17 cellular contexts compared by ENCODE assay signal in the genomic region with DNA sequence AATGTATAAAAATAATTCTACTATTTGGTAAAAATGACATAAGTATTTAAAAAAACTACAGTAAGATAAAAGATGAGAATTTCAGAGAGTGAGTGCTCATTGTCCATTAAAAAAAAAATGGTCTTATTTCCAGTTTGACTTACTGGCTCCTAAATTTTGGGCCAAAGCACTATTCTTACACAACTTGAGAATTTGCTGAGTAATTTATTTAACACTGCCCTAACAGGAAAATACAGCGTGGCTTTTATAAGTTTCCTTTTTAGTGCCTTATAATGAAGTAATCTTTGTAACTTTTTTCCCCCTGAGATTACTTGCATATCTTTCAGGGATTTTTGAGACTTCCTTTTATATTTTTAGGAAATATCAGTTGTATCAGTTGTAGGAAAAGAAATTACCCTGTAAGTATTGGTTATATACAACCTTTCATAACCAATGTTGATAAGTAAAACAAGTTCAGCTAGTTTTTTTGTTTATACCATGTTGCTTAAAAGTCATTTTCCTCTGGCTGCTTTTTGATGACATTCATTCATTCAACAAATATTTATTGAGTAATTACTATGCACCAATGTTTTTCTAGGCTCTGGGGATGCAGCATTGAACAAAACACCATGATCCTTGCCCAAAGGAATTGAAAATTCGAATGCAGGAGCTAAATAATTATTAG.
DNase-seq lines count a peak whose midpoint lies in the region; ATAC-seq and TF ChIP-seq lines count a peak whose summit lies in the region.
"Had no signal": no experiment of that assay in that cellular context is flagged by ENCODE, and none has a peak within 500 bp of the region (broad histone marks: within the 10 kb centered on the region; RNA-seq: fewer than 3 reads in every experiment).

No MANE protein-coding gene starts in this region.

- H3K4me3 ChIP-seq in breast epithelium: no peak overlapping the region
- no peak overlapping the region for H3K4me3 ChIP-seq in body of pancreas
- H3K4me3 ChIP-seq in A673 (ENCODE audit: low read depth, low read length, poor library complexity, severe bottlenecking): no peak overlapping the region

- POLR2A ChIA-PET in MCF 10A (lab: Yijun Ruan, JAX): interaction anchor here (0.7 to 5.3 kb wide), 5 partner anchors 10 to 49 kb away, joined by 3 to 32 read pairs (median 3); no protein-coding TSS in a partner anchor
- POLR2A ChIA-PET in A673 (lab: Charles Lee; ENCODE audit: low non-redundant PET): no interaction called here

- H3K27ac ChIP-seq in breast epithelium: no peak overlapping the region
- no peak overlapping the region for H3K27ac ChIP-seq in body of pancreas
- peak overlapping the region; percentile 97 for H3K27ac ChIP-seq in foreskin keratinocyte
- no peak overlapping the region for H3K27ac ChIP-seq in A673 (ENCODE audit: low read depth, low read length, poor library complexity, severe bottlenecking)

- 60 to 65% methylated on average over 2 of the region's 2 CpGs for WGBS in body of pancreas, 2 donors

- no peaks in the 10 kb centered on the region for H3K36me3 ChIP-seq in breast epithelium
- no peaks in the 10 kb centered on the region for H3K36me3 ChIP-seq in body of pancreas (replicated peaks in 1 of 2; ENCODE audit: insufficient read depth in 1 of 2, low read depth in 2 of 2)
- H3K36me3 ChIP-seq in A673 (ENCODE audit: insufficient read depth, low read length, poor library complexity, severe bottlenecking): no peaks in the 10 kb centered on the region

- TF ChIP-seq CTCF in MCF 10A (IDR thresholded peaks at IDR 0.05; ENCODE audit: unreplicated experiment) (no peak), breast epithelium (IDR thresholded peaks at IDR 0.05) (no peak), body of pancreas (IDR thresholded peaks at IDR 0.05) (no peak), foreskin keratinocyte (conservative IDR thresholded peaks at IDR 0.05) (no peak), A673 (conservative IDR thresholded peaks at IDR 0.05; ENCODE audit: low read depth, low read length) (no peak)

- peaks cover 47% of the 10 kb centered on the region for H3K4me1 Mint-ChIP-seq in MCF 10A (ENCODE audit: insufficient read depth, unreplicated experiment)
- H3K4me1 Mint-ChIP-seq: nephron progenitor cell, WTC11 had no signal

- H3K27me3 ChIP-seq in breast epithelium (no peaks in the 10 kb centered on the region), body of pancreas (no peaks in the 10 kb centered on the region), foreskin keratinocyte (no peaks in the 10 kb centered on the region), A673 (replicated peaks; ENCODE audit: insufficient read depth, low read depth, low read length, poor library complexity) (no peaks in the 10 kb centered on the region)

- intact Hi-C loops in MCF 10A (cut with micrococcal nuclease): loop anchor here (5.0 kb wide), 1 partner anchor 247 kb away; no protein-coding TSS in a partner anchor
- intact Hi-C loops in breast epithelium (cut with DNase I; ENCODE audit: low total_unique reads): no loop called here
- intact Hi-C loops in body of pancreas (cut with DNase I): no loop called here
- intact Hi-C loops in A673 (cut with micrococcal nuclease; ENCODE audit: unreplicated experiment): no loop called here

- ATAC-seq in body of pancreas (peak; percentile 38), foreskin keratinocyte (no peak)
- ATAC-seq: WTC11 had no signal

- no peak for TF ChIP-seq POLR2A in breast epithelium (IDR thresholded peaks at IDR 0.05)
- TF ChIP-seq POLR2A in body of pancreas (IDR thresholded peaks at IDR 0.05): no peak

- H3K9me3 Mint-ChIP-seq in MCF 10A (ENCODE audit: unreplicated experiment): no peaks in the 10 kb centered on the region
- H3K9me3 Mint-ChIP-seq: nephron progenitor cell had no signal

- H3K4me1 ChIP-seq in breast epithelium (no peaks in the 10 kb centered on the region), body of pancreas (no peaks in the 10 kb centered on the region), foreskin keratinocyte (peaks cover 53% of the 10 kb centered on the region), A673 (ENCODE audit: insufficient read depth, low read length, poor library complexity, severe bottlenecking) (no peaks in the 10 kb centered on the region)

- DNase-seq in MCF 10A (ENCODE audit: unreplicated experiment) (no peak), breast epithelium (ENCODE audit: low spot score in 2 of 2) (no peak), body of pancreas (no peak), foreskin keratinocyte (no peak), GM19240 (ENCODE audit: insufficient read length, low spot score) (no peak), NCI-H187 (lab: John Stamatoyannopoulos, UW) (no peak), A673 (ENCODE audit: low spot score) (no peak)
- no peak for DNase-seq in effector CD4-positive, alpha-beta T cell
- DNase-seq: activated T-cell treated with anti-CD3 and anti-CD28 coated beads, Interleukin-2, amount 50 U/mL, for 72 hours; caudate nucleus; GOT3; hypothalamus; NCI-H2081; nephron progenitor cell; stimulated activated CD4-positive, alpha-beta T cell treated with anti-CD3 and anti-CD28 coated beads, Interleukin-12 subunit alpha, Interleukin-12 subunit beta, amount 100 ng/mL, for 4 hours; T-helper 2 cell had no signal

- no TSS peak for BruUV-seq in MCF 10A (replicated peaks; lab: Mats Ljungman, UMichigan)
- no TSS peak for BruUV-seq in A673 (replicated peaks; lab: Mats Ljungman, UMichigan)

- H3K36me3 Mint-ChIP-seq in MCF 10A (ENCODE audit: insufficient read depth, unreplicated experiment): peaks cover 4% of the 10 kb centered on the region

- no peaks in the 10 kb centered on the region for H3K27me3 Mint-ChIP-seq in MCF 10A (ENCODE audit: insufficient read depth, unreplicated experiment)

- CTCF ChIA-PET in MCF 10A (lab: Yijun Ruan, JAX) (no interaction called here), A673 (lab: Charles Lee) (no interaction called here)

- peak overlapping the region; percentile 92 for H3K27ac Mint-ChIP-seq in MCF 10A (ENCODE audit: low read depth, unreplicated experiment)
- H3K27ac Mint-ChIP-seq: activated T-cell treated with anti-CD3 and anti-CD28 coated beads, Interleukin-2, amount 50 U/mL, for 72 hours; nephron progenitor cell; WTC11 had no signal

- H3K9me3 ChIP-seq in breast epithelium (no peaks in the 10 kb centered on the region), body of pancreas (no peaks in the 10 kb centered on the region), A673 (ENCODE audit: low read depth, low read length, poor library complexity, severe bottlenecking) (no peaks in the 10 kb centered on the region)

- H3K4me3 Mint-ChIP-seq in MCF 10A (ENCODE audit: unreplicated experiment): no peak overlapping the region
- H3K4me3 Mint-ChIP-seq: activated T-cell treated with anti-CD3 and anti-CD28 coated beads, Interleukin-2, amount 50 U/mL, for 72 hours; nephron progenitor cell; WTC11 had no signal
